ENCODE assay signal across 12 cellular contexts in genomic region chr13:73218181-73218580, GRCh38.
A peak's percentile ranks its signal among the peaks of the same experiment; 100 is the strongest.
DNase-seq lines count a peak whose midpoint lies in the region; ATAC-seq and TF ChIP-seq lines count a peak whose summit lies in the region.
"Had no signal": no experiment of that assay in that cellular context is flagged by ENCODE, and none has a peak within 500 bp of the region (broad histone marks: within the 10 kb centered on the region; RNA-seq: fewer than 3 reads in every experiment).

No MANE protein-coding gene starts in this region.

- H2BK12ac ChIP-seq in mesenchymal stem cell (ENCODE audit: low read length in 2 of 2): no peak overlapping the region

- no peak overlapping the region for H2BK15ac ChIP-seq in mesenchymal stem cell (ENCODE audit: low read depth, poor library complexity, severe bottlenecking)

- H3K9me3 Mint-ChIP-seq in MCF 10A (ENCODE audit: unreplicated experiment): peaks cover 7% of the 10 kb centered on the region
- peaks cover 7% of the 10 kb centered on the region for H3K9me3 Mint-ChIP-seq in progenitor cell of endocrine pancreas (ENCODE audit: low read depth)
- H3K9me3 Mint-ChIP-seq: CD8-positive, alpha-beta T cell had no signal

- H3K36me3 ChIP-seq in breast epithelium (no peaks in the 10 kb centered on the region), mesenchymal stem cell (ENCODE audit: control insufficient read depth in 1 of 2, insufficient read depth in 2 of 2, low read depth in 1 of 2, low read length in 2 of 2) (no peaks in the 10 kb centered on the region)
- H3K36me3 ChIP-seq: BLaER1, HAP-1 had no signal

- H3K4me1 Mint-ChIP-seq in MCF 10A (ENCODE audit: insufficient read depth, unreplicated experiment): peaks cover 32% of the 10 kb centered on the region
- H3K4me1 Mint-ChIP-seq in progenitor cell of endocrine pancreas (ENCODE audit: low read depth): peaks cover 33% of the 10 kb centered on the region

- no peak overlapping the region for H3K14ac ChIP-seq in mesenchymal stem cell (ENCODE audit: low read length in 2 of 2)

- CTCF ChIA-PET in MCF 10A (lab: Yijun Ruan, JAX): interaction anchor here (0.7 to 1.0 kb wide), 2 partner anchors 12 to 31 kb away, joined by 3 to 4 read pairs; no protein-coding TSS in a partner anchor

- ATAC-seq in HG02610 (IDR thresholded peaks at IDR 0.05; ENCODE audit: unreplicated experiment): no peak
- ATAC-seq: CD8-positive, alpha-beta T cell had no signal

- TF ChIP-seq POLR2A in breast epithelium (IDR thresholded peaks at IDR 0.05): no peak

- no peaks in the 10 kb centered on the region for H3K27me3 Mint-ChIP-seq in MCF 10A (ENCODE audit: insufficient read depth, unreplicated experiment)
- no peaks in the 10 kb centered on the region for H3K27me3 Mint-ChIP-seq in progenitor cell of endocrine pancreas

- H2BK5ac ChIP-seq in mesenchymal stem cell (ENCODE audit: low read depth, low read length, poor library complexity, severe bottlenecking): no peak overlapping the region

- intact Hi-C loops in MCF 10A (cut with micrococcal nuclease): no loop called here
- intact Hi-C loops in breast epithelium (cut with DNase I; ENCODE audit: low total_unique reads): no loop called here

- H3K4ac ChIP-seq in mesenchymal stem cell (ENCODE audit: low read depth in 1 of 2, low read length in 2 of 2): no peak overlapping the region

- H3K4me2 ChIP-seq in mesenchymal stem cell (ENCODE audit: low read length, poor library complexity, severe bottlenecking): no peak overlapping the region
- H3K4me2 ChIP-seq: BLaER1 had no signal

- DNase-seq in MCF 10A (ENCODE audit: unreplicated experiment) (no peak), breast epithelium (ENCODE audit: low spot score in 2 of 2) (no peak), mesenchymal stem cell (no peak), progenitor cell of endocrine pancreas (ENCODE audit: low spot score, unreplicated experiment) (no peak), NK-92 (lab: John Stamatoyannopoulos, UW; ENCODE audit: unreplicated experiment) (no peak), UCSD-AML1 (lab: John Stamatoyannopoulos, UW; ENCODE audit: unreplicated experiment) (no peak)
- DNase-seq: CD8-positive, alpha-beta T cell; COR-L47 had no signal

- no peak overlapping the region for H4K91ac ChIP-seq in mesenchymal stem cell (ENCODE audit: low read length)

- H3K9me3 ChIP-seq in breast epithelium: no peaks in the 10 kb centered on the region
- H3K9me3 ChIP-seq in mesenchymal stem cell (ENCODE audit: control insufficient read depth, low read length): no peaks in the 10 kb centered on the region
- H3K9me3 ChIP-seq: BLaER1, HAP-1 had no signal

- TF ChIP-seq CTCF in MCF 10A (IDR thresholded peaks at IDR 0.05; ENCODE audit: unreplicated experiment) (no peak), breast epithelium (IDR thresholded peaks at IDR 0.05) (no peak), progenitor cell of endocrine pancreas (IDR thresholded peaks at IDR 0.05; ENCODE audit: unreplicated experiment) (no peak)

- H3K36me3 Mint-ChIP-seq in MCF 10A (ENCODE audit: insufficient read depth, unreplicated experiment) (peaks cover 6% of the 10 kb centered on the region), progenitor cell of endocrine pancreas (ENCODE audit: insufficient read depth) (no peaks in the 10 kb centered on the region)
- H3K36me3 Mint-ChIP-seq: CD8-positive, alpha-beta T cell had no signal

- H3K79me1 ChIP-seq in mesenchymal stem cell (replicated peaks; ENCODE audit: low read length, poor library complexity, severe bottlenecking): no peaks in the 10 kb centered on the region

- no peak overlapping the region for H3K4me3 ChIP-seq in breast epithelium
- H3K4me3 ChIP-seq in mesenchymal stem cell (ENCODE audit: insufficient read depth in 1 of 2, low read depth in 1 of 2, low read length in 2 of 2): no peak overlapping the region
- H3K4me3 ChIP-seq: BLaER1, HAP-1 had no signal

- no peak overlapping the region for H4K8ac ChIP-seq in mesenchymal stem cell (ENCODE audit: low read length)

- 80% methylated on average over 1 of the region's 1 CpG for WGBS in mesenchymal stem cell

- H3K18ac ChIP-seq in mesenchymal stem cell (ENCODE audit: low read depth in 1 of 2, low read length in 2 of 2): no peak overlapping the region

- no peak overlapping the region for H3K9ac ChIP-seq in mesenchymal stem cell (ENCODE audit: low read length)
- H3K9ac ChIP-seq: BLaER1 had no signal

- H3K27me3 ChIP-seq in breast epithelium (no peaks in the 10 kb centered on the region), mesenchymal stem cell (ENCODE audit: control insufficient read depth in 1 of 2, insufficient read depth in 1 of 2, low read length in 2 of 2) (no peaks in the 10 kb centered on the region)
- H3K27me3 ChIP-seq: BLaER1 had no signal

- H3K27ac Mint-ChIP-seq in MCF 10A (ENCODE audit: low read depth, unreplicated experiment) (peak overlapping the region; percentile 75), progenitor cell of endocrine pancreas (peak overlapping the region; percentile 47)
- H3K27ac Mint-ChIP-seq: CD8-positive, alpha-beta T cell had no signal

- H3K23ac ChIP-seq in mesenchymal stem cell (ENCODE audit: low read length in 2 of 2): no peak overlapping the region

- peak overlapping the region; percentile 74 for H2AK5ac ChIP-seq in mesenchymal stem cell (ENCODE audit: low read length, severe bottlenecking)

- H3K27ac ChIP-seq in breast epithelium: no peak overlapping the region
- H3K27ac ChIP-seq in mesenchymal stem cell (ENCODE audit: low read length, poor library complexity, severe bottlenecking): no peak overlapping the region
- H3K27ac ChIP-seq: 22Rv1, BLaER1 had no signal

- no peak overlapping the region for H2AFZ ChIP-seq in mesenchymal stem cell (ENCODE audit: low read depth, low read length)

- POLR2A ChIA-PET in MCF 10A (lab: Yijun Ruan, JAX): interaction anchor here (0.6 to 0.9 kb wide), 2 partner anchors 13 to 158 kb away, joined by 3 to 4 read pairs; no protein-coding TSS in a partner anchor

- BruUV-seq in MCF 10A (replicated peaks; lab: Mats Ljungman, UMichigan): no TSS peak

- H3K4me3 Mint-ChIP-seq in MCF 10A (ENCODE audit: unreplicated experiment): no peak overlapping the region
- H3K4me3 Mint-ChIP-seq in progenitor cell of endocrine pancreas (ENCODE audit: low read depth): no peak overlapping the region
- H3K4me3 Mint-ChIP-seq: CD8-positive, alpha-beta T cell had no signal

- no peak overlapping the region for H2BK120ac ChIP-seq in mesenchymal stem cell (ENCODE audit: low read depth, low read length)

- no peaks in the 10 kb centered on the region for H3K4me1 ChIP-seq in breast epithelium
- peaks cover 2% of the 10 kb centered on the region for H3K4me1 ChIP-seq in mesenchymal stem cell (ENCODE audit: control insufficient read depth, insufficient read depth, low read depth, low read length)
